Comparison of ENCODE assay signal across 15 cellular contexts in genomic region chr13:23674795-23675640, GRCh38.
DNase-seq lines count a peak whose midpoint lies in the region; ATAC-seq and TF ChIP-seq lines count a peak whose summit lies in the region.
"Had no signal": no experiment of that assay in that cellular context is flagged by ENCODE, and none has a peak within 500 bp of the region (broad histone marks: within the 10 kb centered on the region; RNA-seq: fewer than 3 reads in every experiment).

No MANE protein-coding gene starts in this region.

- H3K4me1 ChIP-seq in breast epithelium: no peaks in the 10 kb centered on the region
- H3K4me1 ChIP-seq: ascending aorta, spleen, vagina had no signal

- TF ChIP-seq CTCF in MCF 10A (IDR thresholded peaks at IDR 0.05; ENCODE audit: unreplicated experiment) (no peak), breast epithelium (IDR thresholded peaks at IDR 0.05) (no peak)

- H3K27me3 ChIP-seq in breast epithelium: no peaks in the 10 kb centered on the region
- H3K27me3 ChIP-seq: ascending aorta, vagina had no signal

- peaks cover 17% of the 10 kb centered on the region for H3K4me1 Mint-ChIP-seq in MCF 10A (ENCODE audit: insufficient read depth, unreplicated experiment)
- H3K4me1 Mint-ChIP-seq: B cell had no signal

- no peaks in the 10 kb centered on the region for H3K27me3 Mint-ChIP-seq in MCF 10A (ENCODE audit: insufficient read depth, unreplicated experiment)

- no peak overlapping the region for H3K27ac ChIP-seq in breast epithelium
- H3K27ac ChIP-seq: ascending aorta, vagina had no signal

- H3K9me3 Mint-ChIP-seq in MCF 10A (ENCODE audit: unreplicated experiment): no peaks in the 10 kb centered on the region
- H3K9me3 Mint-ChIP-seq: natural killer cell treated with Interleukin-12 subunit alpha and Interleukin-12 subunit beta and Interleukin-15 and Interleukin-18, amount 100 ng/mL, for 72 hours had no signal

- no peaks in the 10 kb centered on the region for H3K36me3 Mint-ChIP-seq in MCF 10A (ENCODE audit: insufficient read depth, unreplicated experiment)
- H3K36me3 Mint-ChIP-seq: natural killer cell treated with Interleukin-12 subunit alpha and Interleukin-12 subunit beta and Interleukin-15 and Interleukin-18, amount 100 ng/mL, for 72 hours had no signal

- TF ChIP-seq POLR2A in breast epithelium (IDR thresholded peaks at IDR 0.05): no peak

- H3K27ac Mint-ChIP-seq in MCF 10A (ENCODE audit: low read depth, unreplicated experiment): no peak overlapping the region
- H3K27ac Mint-ChIP-seq: B cell; natural killer cell treated with Interleukin-12 subunit alpha and Interleukin-12 subunit beta and Interleukin-15 and Interleukin-18, amount 100 ng/mL, for 72 hours had no signal

- no peak overlapping the region for H3K4me3 Mint-ChIP-seq in MCF 10A (ENCODE audit: unreplicated experiment)
- H3K4me3 Mint-ChIP-seq: B cell; natural killer cell treated with Interleukin-12 subunit alpha and Interleukin-12 subunit beta and Interleukin-15 and Interleukin-18, amount 100 ng/mL, for 72 hours had no signal

- POLR2A ChIA-PET in MCF 10A (lab: Yijun Ruan, JAX): no interaction called here

- H3K4me3 ChIP-seq in breast epithelium: no peak overlapping the region
- H3K4me3 ChIP-seq: ascending aorta, spleen, vagina had no signal

- CTCF ChIA-PET in MCF 10A (lab: Yijun Ruan, JAX): interaction anchor here (0.6 kb wide), 1 partner anchor 96 kb away, joined by 6 read pairs; no protein-coding TSS in a partner anchor

- no TSS peak for BruUV-seq in MCF 10A (replicated peaks; lab: Mats Ljungman, UMichigan)

- H3K9me3 ChIP-seq in breast epithelium: no peaks in the 10 kb centered on the region
- H3K9me3 ChIP-seq: ascending aorta, spleen, vagina had no signal

- peak; percentile 45 for DNase-seq in MCF 10A (ENCODE audit: unreplicated experiment)
- no peak for DNase-seq in breast epithelium (ENCODE audit: low spot score in 2 of 2)
- peak; percentile 55 for DNase-seq in RPMI7951 (ENCODE audit: low read depth)
- DNase-seq in stromal cell of bone marrow (ENCODE audit: low read depth): peak; percentile 79
- DNase-seq in NCI-H2107 treated with DMSO at 0.1 percent for 48 hours (lab: John Stamatoyannopoulos, UW; ENCODE audit: unreplicated experiment): no peak
- no peak for DNase-seq in germinal center (ENCODE audit: low spot score)
- DNase-seq in OCI-M2 (lab: John Stamatoyannopoulos, UW; ENCODE audit: unreplicated experiment): no peak
- DNase-seq: kidney, NCI-H2227 treated with DMSO at 0.1 percent for 48 hours, spleen had no signal

- peak; percentile 94 for ATAC-seq in esophagus mucosa
- ATAC-seq: natural killer cell treated with Interleukin-12 subunit alpha and Interleukin-12 subunit beta and Interleukin-15 and Interleukin-18, amount 100 ng/mL, for 72 hours had no signal

- intact Hi-C loops in MCF 10A (cut with micrococcal nuclease): no loop called here
- intact Hi-C loops in breast epithelium (cut with DNase I; ENCODE audit: low total_unique reads): no loop called here

- no peaks in the 10 kb centered on the region for H3K36me3 ChIP-seq in breast epithelium
- H3K36me3 ChIP-seq: ascending aorta, spleen, vagina had no signal

Comparison
In these comparisons a context has a peak if more than half of its experiments do, and no peak if none do; other contexts are left out.
1. DNase-seq: peak in MCF 10A (single experiment), RPMI7951 (single experiment) and stromal cell of bone marrow (single experiment); none in breast epithelium (0 of 2), NCI-H2107 treated with DMSO at 0.1 percent for 48 hours (single experiment), germinal center (single experiment) and OCI-M2 (single experiment).